ENCODE assay signal across 12 cellular contexts in genomic region chr20:37243076-37243936, GRCh38. TPM values are rescaled to one million over a fixed set of nuclear protein-coding genes. Genes with fewer than 3 reads are reported as not detected.
A peak's percentile ranks its signal among the peaks of the same experiment; 100 is the strongest.
DNase-seq lines count a peak whose midpoint lies in the region; ATAC-seq and TF ChIP-seq lines count a peak whose summit lies in the region.
"Had no signal": no experiment of that assay in that cellular context is flagged by ENCODE, and none has a peak within 500 bp of the region (broad histone marks: within the 10 kb centered on the region; RNA-seq: fewer than 3 reads in every experiment).

No MANE protein-coding gene starts in this region.

- no peak overlapping the region for H4K8ac ChIP-seq in H9 (replicated peaks; ENCODE audit: insufficient read length, low read depth, low read length)

- H4K5ac ChIP-seq in H9 (ENCODE audit: insufficient read length, low read depth, low read length): no peak overlapping the region

- no peaks in the 10 kb centered on the region for H3K79me2 ChIP-seq in H9 (ENCODE audit: insufficient read depth, low read length)

- H4K91ac ChIP-seq in H9 (ENCODE audit: insufficient read length, low read depth, low read length): no peak overlapping the region

- H3K27me3 ChIP-seq in AG04450 (ENCODE audit: control insufficient read depth, insufficient read depth, low read length) (no peaks in the 10 kb centered on the region), H9 (ENCODE audit: insufficient read depth, low read length) (no peaks in the 10 kb centered on the region), breast epithelium (no peaks in the 10 kb centered on the region)

- H3K4ac ChIP-seq in H9 (ENCODE audit: low read depth, low read length): no peak overlapping the region

- H3K18ac ChIP-seq in H9 (ENCODE audit: insufficient read length, low read depth, low read length): no peak overlapping the region

- no peaks in the 10 kb centered on the region for H3K4me1 ChIP-seq in H9 (ENCODE audit: insufficient read depth, low read length)
- H3K4me1 ChIP-seq in breast epithelium: peaks cover 0 to 8% of the 10 kb centered on the region in 2 donors

- DNase-seq in AG04450 (ENCODE audit: low read depth, low spot score): no peak
- DNase-seq in H9: peak; percentile 65
- peak in 1 of 2 donors; percentile 51 for DNase-seq in breast epithelium (ENCODE audit: low spot score in 2 of 2)
- DNase-seq in iPS-NIHi11 (ENCODE audit: low spot score): peak; percentile 43
- no peak for DNase-seq in GM03348 (ENCODE audit: low spot score)
- DNase-seq: Kasumi-1, mucosa of descending colon had no signal

- no peak overlapping the region for H2BK5ac ChIP-seq in H9 (ENCODE audit: insufficient read length, low read length)

- no peak for TF ChIP-seq POLR2A in breast epithelium (IDR thresholded peaks at IDR 0.05)

- TF ChIP-seq CTCF in AG04450 (IDR thresholded peaks at IDR 0.05; ENCODE audit: low read depth, low read length) (peak; percentile 18; the same call in 1 of the 2 replicates), H9 (conservative IDR thresholded peaks at IDR 0.05) (peak; percentile 67), breast epithelium (IDR thresholded peaks at IDR 0.05) (no peak)

- H2BK20ac ChIP-seq in H9 (ENCODE audit: low read depth, low read length, poor library complexity, severe bottlenecking): no peak overlapping the region

- CTCF ChIA-PET in AG04450 (lab: Charles Lee): interaction anchor here (1.3 kb wide), 1 partner anchor 48 kb away, joined by 3 read pairs; no protein-coding TSS in a partner anchor

- ATAC-seq in GM18861 (IDR thresholded peaks at IDR 0.05; ENCODE audit: unreplicated experiment) (no peak), GM18909 (IDR thresholded peaks at IDR 0.05; ENCODE audit: poor library complexity, unreplicated experiment) (no peak), GM18498 (IDR thresholded peaks at IDR 0.05; ENCODE audit: unreplicated experiment) (no peak)
- ATAC-seq: mucosa of descending colon had no signal

- no peaks in the 10 kb centered on the region for H3K27me3 Mint-ChIP-seq in H9 (ENCODE audit: low read depth)

- H3K27ac ChIP-seq in AG04450 (ENCODE audit: low read depth, low read length) (no peak overlapping the region), H9 (ENCODE audit: insufficient read length, low read depth, low read length) (no peak overlapping the region), breast epithelium (peak overlapping the region; percentile 68 to 70)

- H3K23me2 ChIP-seq in H9 (ENCODE audit: insufficient read length, low read depth, low read length, poor library complexity, severe bottlenecking): no peaks in the 10 kb centered on the region

- H3K4me2 ChIP-seq in H9 (ENCODE audit: insufficient read depth, insufficient read length, low read length): no peak overlapping the region

- H3K36me3 ChIP-seq in breast epithelium: peaks cover 5% of the 10 kb centered on the region

- no peaks in the 10 kb centered on the region for H3K9me3 Mint-ChIP-seq in H9

- H3K14ac ChIP-seq in H9 (ENCODE audit: insufficient read depth, low read length): no peak overlapping the region

- intact Hi-C loops in breast epithelium (cut with DNase I; ENCODE audit: low total_unique reads): no loop called here

- no peaks in the 10 kb centered on the region for H3K79me1 ChIP-seq in H9 (ENCODE audit: insufficient read depth, low read depth, low read length, poor library complexity, severe bottlenecking)

- H3K9me3 ChIP-seq in AG04450 (ENCODE audit: control insufficient read depth, insufficient read depth, low read length) (no peaks in the 10 kb centered on the region), H9 (ENCODE audit: control insufficient read depth, low read depth, low read length) (no peaks in the 10 kb centered on the region), breast epithelium (no peaks in the 10 kb centered on the region)
- H3K9me3 ChIP-seq: mucosa of descending colon had no signal

- H3K27ac Mint-ChIP-seq in H9: peak overlapping the region; percentile 93 to 99 (median 98)

- peaks cover 28 to 35% of the 10 kb centered on the region in 2 experiments for H3K4me1 Mint-ChIP-seq in H9

- H3K23ac ChIP-seq in H9 (ENCODE audit: insufficient read length, low read depth, low read length): no peak overlapping the region

- H3K36me3 Mint-ChIP-seq in H9 (ENCODE audit: insufficient read depth in 1 of 3, low read depth in 3 of 3): peaks cover 27 to 65% (median 54%) of the 10 kb centered on the region in 3 experiments

- H2AK5ac ChIP-seq in H9 (ENCODE audit: insufficient read length, low read length): no peak overlapping the region

- no peak overlapping the region for H2BK12ac ChIP-seq in H9 (ENCODE audit: insufficient read length, low read depth, low read length)

- H3K9ac ChIP-seq in H9 (ENCODE audit: extremely low read depth, insufficient read length, low read length): no peak overlapping the region

- H3K4me3 ChIP-seq in AG04450 (ENCODE audit: low read depth, low read length) (no peak overlapping the region), breast epithelium (no peak overlapping the region)
- H3K4me3 ChIP-seq: mucosa of descending colon had no signal

- no peak overlapping the region for H3T11ph ChIP-seq in H9 (ENCODE audit: low read length)

- POLR2A ChIA-PET in AG04450 (lab: Yijun Ruan, JAX): no interaction called here

- no peak overlapping the region for H2BK15ac ChIP-seq in H9 (ENCODE audit: low read depth, low read length)

- no peak overlapping the region for H3K56ac ChIP-seq in H9 (ENCODE audit: insufficient read length, low read depth, low read length)

- no peaks in the 10 kb centered on the region for H4K20me1 ChIP-seq in H9 (ENCODE audit: control insufficient read depth, insufficient read depth, insufficient read length)

- no peak overlapping the region for H3K4me3 Mint-ChIP-seq in H9

- no CpG with 5 or more reads among the region's 16 CpGs for WGBS in H9 (ENCODE audit: extremely low coverage, insufficient read length, low lambda C conversion rate)

- H2BK120ac ChIP-seq in H9 (ENCODE audit: low read depth, low read length, poor library complexity, severe bottlenecking): no peak overlapping the region

- no peak overlapping the region for H2AFZ ChIP-seq in H9 (ENCODE audit: low read length)

RNA-seq across cellular contexts. Expression of gene GHRH, which starts 18.3 kb away (rescaled TPM):
- not detected in 2 replicates for polyA plus RNA-seq in AG04450 (2011; rRNA removed)
- not detected in 2 replicates for polyA minus RNA-seq in AG04450 (2011; rRNA and poly(A)+ RNA removed)
- total RNA-seq in H9 (2021) (0.68 TPM in 1 of 2 replicates, not detected in the other), breast epithelium (not detected)
- total RNA-seq: dermis microvascular lymphatic vessel endothelial cell, mucosa of descending colon, skeletal muscle tissue had no signal

RNA-seq across cellular contexts. Expression of gene MANBAL, which starts 46.1 kb away (rescaled TPM):
- 71.6 and 78.6 TPM in 2 replicates for polyA plus RNA-seq in AG04450 (2011; rRNA removed)
- polyA minus RNA-seq in AG04450 (2011; rRNA and poly(A)+ RNA removed): 31.8 and 35.3 TPM in 2 replicates
- total RNA-seq in H9 (2021) (40.3 and 40.7 TPM in 2 replicates), breast epithelium (10 to 100 TPM; 31.8 to 42.0 (median 34.7) TPM)

Comparison
In these comparisons a context has a peak if more than half of its experiments do, and no peak if none do; other contexts are left out.
1. DNase-seq: peak in H9 (single experiment) and iPS-NIHi11 (single experiment); none in AG04450 (single experiment) and GM03348 (single experiment).
2. H3K27ac ChIP-seq: peak in breast epithelium (2 of 2); none in AG04450 (single experiment) and H9 (single experiment).
3. CTCF ChIP-seq: peak in AG04450 (single experiment) and H9 (single experiment); none in breast epithelium (0 of 3).